ENCODE assay signal across 2 cellular contexts in the genomic region with DNA sequence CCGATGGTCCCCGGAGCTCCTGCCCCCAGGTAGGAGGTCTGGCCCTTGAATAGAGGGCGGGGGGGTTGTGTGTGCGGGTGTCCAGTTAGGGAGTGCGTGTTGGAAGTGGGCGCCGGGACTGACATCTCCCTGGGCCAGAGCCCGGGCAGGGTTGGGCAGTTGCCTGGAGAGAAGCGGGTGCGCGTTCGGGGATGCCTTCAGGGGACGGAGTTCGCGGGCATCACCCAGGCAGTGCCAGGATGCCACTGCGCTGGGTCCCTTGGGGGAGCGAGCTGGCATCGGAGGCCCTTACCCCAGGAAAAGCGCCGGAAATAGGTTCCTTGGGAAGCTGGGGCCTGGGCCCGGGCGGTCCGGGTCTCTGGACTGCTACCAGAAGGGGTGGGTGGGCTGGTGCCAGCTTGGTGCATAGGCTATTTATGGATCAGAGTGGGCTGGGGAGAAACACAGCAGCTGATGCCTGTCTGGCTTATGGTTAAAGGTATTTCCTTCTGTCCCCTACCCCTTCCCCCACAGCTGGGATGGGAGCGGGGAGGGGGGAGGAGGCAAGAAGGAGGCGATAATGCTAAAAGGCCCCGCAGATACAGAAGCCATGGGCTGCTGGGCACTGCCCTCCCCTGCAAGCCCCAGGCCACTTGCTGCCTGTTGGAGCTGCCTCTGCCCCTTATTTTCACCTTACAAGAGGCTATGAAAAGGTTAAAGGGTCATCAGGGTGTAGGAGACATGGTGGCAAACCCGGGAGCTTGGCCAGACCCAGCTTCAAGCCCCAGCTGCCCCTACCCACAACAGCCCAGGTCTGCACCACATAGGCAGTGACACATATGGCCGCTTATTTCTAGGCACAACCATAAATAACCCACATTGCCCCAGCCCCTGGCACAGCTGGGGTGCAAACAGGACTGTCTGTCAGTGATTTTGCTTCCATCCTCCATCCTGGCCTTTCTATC.
TF ChIP-seq lines count a peak whose summit lies in the region.

No MANE protein-coding gene starts in this region.

TF ChIP-seq in IMR-90, 13 proteins besides CTCF, POLR2A, EP300 and RAD21:
- TF ChIP-seq BHLHE40 (IDR thresholded peaks at IDR 0.05; ENCODE audit: low read depth, low read length) (no peak), MAFK (IDR thresholded peaks at IDR 0.05; ENCODE audit: low read depth, low read length) (no peak), MAZ (IDR thresholded peaks at IDR 0.05; ENCODE audit: borderline replicate concordance, low read depth, low read length) (no peak), NFE2L2 (IDR thresholded peaks at IDR 0.05; ENCODE audit: low read depth, low read length) (no peak), MXI1 (IDR thresholded peaks at IDR 0.05; ENCODE audit: borderline replicate concordance, low read depth, low read length) (no peak), CEBPB (IDR thresholded peaks at IDR 0.05; ENCODE audit: low read depth, low read length) (no peak), FOS (IDR thresholded peaks at IDR 0.05; ENCODE audit: low read depth, low read length) (no peak), CHD1 (IDR thresholded peaks at IDR 0.05; ENCODE audit: low read depth, low read length) (no peak), RFX5 (IDR thresholded peaks at IDR 0.05; ENCODE audit: low read depth, low read length) (no peak), SMC3 (IDR thresholded peaks at IDR 0.05; ENCODE audit: low read depth, low read length) (no peak), RCOR1 (IDR thresholded peaks at IDR 0.05; ENCODE audit: insufficient replicate concordance, low read length) (no peak)
- TF ChIP-seq, protein P1, sequence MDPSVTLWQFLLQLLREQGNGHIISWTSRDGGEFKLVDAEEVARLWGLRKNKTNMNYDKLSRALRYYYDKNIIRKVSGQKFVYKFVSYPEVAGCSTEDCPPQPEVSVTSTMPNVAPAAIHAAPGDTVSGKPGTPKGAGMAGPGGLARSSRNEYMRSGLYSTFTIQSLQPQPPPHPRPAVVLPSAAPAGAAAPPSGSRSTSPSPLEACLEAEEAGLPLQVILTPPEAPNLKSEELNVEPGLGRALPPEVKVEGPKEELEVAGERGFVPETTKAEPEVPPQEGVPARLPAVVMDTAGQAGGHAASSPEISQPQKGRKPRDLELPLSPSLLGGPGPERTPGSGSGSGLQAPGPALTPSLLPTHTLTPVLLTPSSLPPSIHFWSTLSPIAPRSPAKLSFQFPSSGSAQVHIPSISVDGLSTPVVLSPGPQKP (IDR thresholded peaks at IDR 0.05; ENCODE audit: borderline replicate concordance, low read depth, low read length): no peak
- TF ChIP-seq, protein P2, sequence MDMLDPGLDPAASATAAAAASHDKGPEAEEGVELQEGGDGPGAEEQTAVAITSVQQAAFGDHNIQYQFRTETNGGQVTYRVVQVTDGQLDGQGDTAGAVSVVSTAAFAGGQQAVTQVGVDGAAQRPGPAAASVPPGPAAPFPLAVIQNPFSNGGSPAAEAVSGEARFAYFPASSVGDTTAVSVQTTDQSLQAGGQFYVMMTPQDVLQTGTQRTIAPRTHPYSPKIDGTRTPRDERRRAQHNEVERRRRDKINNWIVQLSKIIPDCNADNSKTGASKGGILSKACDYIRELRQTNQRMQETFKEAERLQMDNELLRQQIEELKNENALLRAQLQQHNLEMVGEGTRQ (IDR thresholded peaks at IDR 0.05; ENCODE audit: low read depth, low read length): no peak

TF ChIP-seq in neural cell, 6 proteins besides CTCF, POLR2A, EP300 and RAD21:
- TF ChIP-seq, protein P3, sequence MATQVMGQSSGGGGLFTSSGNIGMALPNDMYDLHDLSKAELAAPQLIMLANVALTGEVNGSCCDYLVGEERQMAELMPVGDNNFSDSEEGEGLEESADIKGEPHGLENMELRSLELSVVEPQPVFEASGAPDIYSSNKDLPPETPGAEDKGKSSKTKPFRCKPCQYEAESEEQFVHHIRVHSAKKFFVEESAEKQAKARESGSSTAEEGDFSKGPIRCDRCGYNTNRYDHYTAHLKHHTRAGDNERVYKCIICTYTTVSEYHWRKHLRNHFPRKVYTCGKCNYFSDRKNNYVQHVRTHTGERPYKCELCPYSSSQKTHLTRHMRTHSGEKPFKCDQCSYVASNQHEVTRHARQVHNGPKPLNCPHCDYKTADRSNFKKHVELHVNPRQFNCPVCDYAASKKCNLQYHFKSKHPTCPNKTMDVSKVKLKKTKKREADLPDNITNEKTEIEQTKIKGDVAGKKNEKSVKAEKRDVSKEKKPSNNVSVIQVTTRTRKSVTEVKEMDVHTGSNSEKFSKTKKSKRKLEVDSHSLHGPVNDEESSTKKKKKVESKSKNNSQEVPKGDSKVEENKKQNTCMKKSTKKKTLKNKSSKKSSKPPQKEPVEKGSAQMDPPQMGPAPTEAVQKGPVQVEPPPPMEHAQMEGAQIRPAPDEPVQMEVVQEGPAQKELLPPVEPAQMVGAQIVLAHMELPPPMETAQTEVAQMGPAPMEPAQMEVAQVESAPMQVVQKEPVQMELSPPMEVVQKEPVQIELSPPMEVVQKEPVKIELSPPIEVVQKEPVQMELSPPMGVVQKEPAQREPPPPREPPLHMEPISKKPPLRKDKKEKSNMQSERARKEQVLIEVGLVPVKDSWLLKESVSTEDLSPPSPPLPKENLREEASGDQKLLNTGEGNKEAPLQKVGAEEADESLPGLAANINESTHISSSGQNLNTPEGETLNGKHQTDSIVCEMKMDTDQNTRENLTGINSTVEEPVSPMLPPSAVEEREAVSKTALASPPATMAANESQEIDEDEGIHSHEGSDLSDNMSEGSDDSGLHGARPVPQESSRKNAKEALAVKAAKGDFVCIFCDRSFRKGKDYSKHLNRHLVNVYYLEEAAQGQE (IDR thresholded peaks at IDR 0.05; ENCODE audit: borderline replicate concordance): no peak
- TF ChIP-seq TAF1 (IDR thresholded peaks at IDR 0.05; ENCODE audit: low read depth) (no peak), MXI1 (conservative IDR thresholded peaks at IDR 0.05; ENCODE audit: poor library complexity, severe bottlenecking) (no peak), POLR2AphosphoS5 (IDR thresholded peaks at IDR 0.05) (no peak), SMC3 (conservative IDR thresholded peaks at IDR 0.05; ENCODE audit: poor library complexity) (no peak)
